ENCODE assay signal across 8 cellular contexts in genomic region chr1:154406572-154406879, GRCh38. TPM values are rescaled to one million over a fixed set of nuclear protein-coding genes. Genes with fewer than 3 reads are reported as not detected.
A peak's percentile ranks its signal among the peaks of the same experiment; 100 is the strongest.
DNase-seq lines count a peak whose midpoint lies in the region; TF ChIP-seq lines count a peak whose summit lies in the region.

No MANE protein-coding gene starts in this region.

- H3K27ac Mint-ChIP-seq in osteocyte (ENCODE audit: unreplicated experiment) = peak overlapping the region; percentile 92

- peaks cover 0 to 49% (median 31%) of the 10 kb centered on the region in 11 experiments; a peak in 15 of 22 replicates for H3K36me3 ChIP-seq in BLaER1 treated with 17β-estradiol and CSF1 and Interleukin-3, amounts not matched to agents 10 nM and 100 nM
- H3K36me3 ChIP-seq in Peyer's patch = peaks cover 0 to 5% (median 0%) of the 10 kb centered on the region in 3 donors

- TF ChIP-seq CTCF in Peyer's patch (IDR thresholded peaks at IDR 0.05) (no peak), epithelial cell of esophagus (IDR thresholded peaks at IDR 0.05; ENCODE audit: insufficient read depth, low read depth, low read length, missing control alignments) (no peak), osteocyte (IDR thresholded peaks at IDR 0.05) (no peak)

- H3K4me2 ChIP-seq in BLaER1 treated with 17β-estradiol and CSF1 and Interleukin-3, amounts not matched to agents 10 nM and 100 nM = peak overlapping the region; percentile 92 to 99 (median 98)

- H3K27ac ChIP-seq in BLaER1 treated with 17β-estradiol and CSF1 and Interleukin-3, amounts not matched to agents 10 nM and 100 nM = peak overlapping the region; percentile 85 to 99 (median 98)
- H3K27ac ChIP-seq in Peyer's patch = peak overlapping the region; percentile 88 to 97 (median 93)

- H3K4me1 Mint-ChIP-seq in osteocyte (ENCODE audit: unreplicated experiment) = peaks cover 42% of the 10 kb centered on the region

- DNase-seq in Peyer's patch (no peak), epithelial cell of esophagus (ENCODE audit: low read depth) (no peak), osteocyte (ENCODE audit: extremely low spot score, unreplicated experiment) (no peak), NCI-H2196 (lab: John Stamatoyannopoulos, UW; ENCODE audit: unreplicated experiment) (no peak), germinal center (ENCODE audit: low spot score) (no peak)
- DNase-seq in activated effector memory CD4-positive, alpha-beta T cell treated with anti-CD3 and anti-CD28 coated beads, Interleukin-2, amount 50 U/mL, for 16 hours = no peak
- DNase-seq in stimulated activated CD8-positive, alpha-beta memory T cell treated with anti-CD3 and anti-CD28 coated beads, Interleukin-4, amount 100 ng/mL, for 48 hours = no peak

- H3K27me3 Mint-ChIP-seq in osteocyte (ENCODE audit: unreplicated experiment) = no peaks in the 10 kb centered on the region

- no peaks in the 10 kb centered on the region for H3K9me3 Mint-ChIP-seq in osteocyte (ENCODE audit: unreplicated experiment)

- H3K9me3 ChIP-seq in BLaER1 treated with 17β-estradiol and CSF1 and Interleukin-3, amounts not matched to agents 10 nM and 100 nM (replicated peaks in 1 of 11) = no peaks in the 10 kb centered on the region
- H3K9me3 ChIP-seq in Peyer's patch = no peaks in the 10 kb centered on the region

- H3K9ac ChIP-seq in BLaER1 treated with 17β-estradiol and CSF1 and Interleukin-3, amounts not matched to agents 10 nM and 100 nM = peak overlapping the region; percentile 92 to 99 (median 97)

- no peak for TF ChIP-seq POLR2A in Peyer's patch (IDR thresholded peaks at IDR 0.05)

- peak overlapping the region; percentile 81 for H3K4me3 Mint-ChIP-seq in osteocyte (ENCODE audit: unreplicated experiment)

- peaks cover 0 to 9% (median 0%) of the 10 kb centered on the region in 11 experiments; a peak in 2 of 22 replicates for H3K27me3 ChIP-seq in BLaER1 treated with 17β-estradiol and CSF1 and Interleukin-3, amounts not matched to agents 10 nM and 100 nM
- no peaks in the 10 kb centered on the region for H3K27me3 ChIP-seq in Peyer's patch

- peaks cover 0 to 45% (median 41%) of the 10 kb centered on the region in 11 experiments; a peak in 20 of 22 replicates for H4K20me1 ChIP-seq in BLaER1 treated with 17β-estradiol and CSF1 and Interleukin-3, amounts not matched to agents 10 nM and 100 nM

- H3K36me3 Mint-ChIP-seq in osteocyte (ENCODE audit: unreplicated experiment) = no peaks in the 10 kb centered on the region

- H3K4me3 ChIP-seq in BLaER1 treated with 17β-estradiol and CSF1 and Interleukin-3, amounts not matched to agents 10 nM and 100 nM = peak overlapping the region; percentile 63 to 97 (median 90)
- H3K4me3 ChIP-seq in Peyer's patch (peak overlapping the region; percentile 47 to 87 (median 76)), epithelial cell of esophagus (ENCODE audit: low read length) (peak overlapping the region; percentile 94)

- peaks cover 72 to 93% (median 75%) of the 10 kb centered on the region in 10 experiments for H3K4me1 ChIP-seq in BLaER1 treated with 17β-estradiol and CSF1 and Interleukin-3, amounts not matched to agents 10 nM and 100 nM
- peaks cover 3 to 46% (median 30%) of the 10 kb centered on the region in 4 donors for H3K4me1 ChIP-seq in Peyer's patch

RNA-seq across cellular contexts. Expression of gene IL6R, which starts 1.4 kb away (rescaled TPM):
- total RNA-seq in Peyer's patch (100 to 1,000 TPM in 2 of 4 donors, 10 to 100 TPM in 2; 56.1 to 140 (median 100) TPM), osteocyte (10.4 and 12.4 TPM in 2 replicates)
